Comparison of ENCODE assay signal across 21 cellular contexts in genomic region chr12:1801285-1801975, GRCh38. TPM values are rescaled to one million over a fixed set of nuclear protein-coding genes. Genes with fewer than 3 reads are reported as not detected.
A peak's percentile ranks its signal among the peaks of the same experiment; 100 is the strongest.
DNase-seq lines count a peak whose midpoint lies in the region; TF ChIP-seq lines count a peak whose summit lies in the region.
"Had no signal": no experiment of that assay in that cellular context is flagged by ENCODE, and none has a peak within 500 bp of the region (broad histone marks: within the 10 kb centered on the region; RNA-seq: fewer than 3 reads in every experiment).

No MANE protein-coding gene starts in this region.

- H3K4me2 ChIP-seq in BLaER1 treated with 17β-estradiol and CSF1 and Interleukin-3, amounts not matched to agents 10 nM and 100 nM = peak overlapping the region; percentile 95 to 99 (median 97)
- H3K4me2 ChIP-seq in OCI-LY7 (ENCODE audit: low read length) = no peak overlapping the region

- H3K9me2 ChIP-seq in OCI-LY7 (ENCODE audit: insufficient read depth, low read length) = no peaks in the 10 kb centered on the region

- H3K27me3 ChIP-seq in BLaER1 treated with 17β-estradiol and CSF1 and Interleukin-3, amounts not matched to agents 10 nM and 100 nM = no peaks in the 10 kb centered on the region
- H3K27me3 ChIP-seq in H7 (ENCODE audit: control insufficient read depth, insufficient read depth, low read length) = peaks cover 1% of the 10 kb centered on the region
- H3K27me3 ChIP-seq: SJCRH30 had no signal

- peak overlapping the region; percentile 51 to 94 (median 81); a peak in 21 of 22 replicates for H3K9ac ChIP-seq in BLaER1 treated with 17β-estradiol and CSF1 and Interleukin-3, amounts not matched to agents 10 nM and 100 nM

- H3K4me3 ChIP-seq in BLaER1 treated with 17β-estradiol and CSF1 and Interleukin-3, amounts not matched to agents 10 nM and 100 nM = peak overlapping the region; percentile 28 to 60 (median 52); a peak in 19 of 20 replicates
- no peak overlapping the region for H3K4me3 ChIP-seq in H7 (ENCODE audit: insufficient read depth, low read depth, low read length)
- no peak overlapping the region for H3K4me3 ChIP-seq in coronary artery
- no peak overlapping the region for H3K4me3 ChIP-seq in retinal pigment epithelial cell (ENCODE audit: low read length)
- H3K4me3 ChIP-seq in foreskin fibroblast (ENCODE audit: low read depth in 1 of 2, low read length in 2 of 2) = no peak overlapping the region
- no peak overlapping the region for H3K4me3 ChIP-seq in OCI-LY7 (ENCODE audit: low read depth, low read length, poor library complexity, severe bottlenecking)
- H3K4me3 ChIP-seq: GM12878, SJCRH30, thoracic aorta had no signal

- peaks cover 0 to 64% (median 27%) of the 10 kb centered on the region in 11 experiments; a peak in 16 of 22 replicates for H3K36me3 ChIP-seq in BLaER1 treated with 17β-estradiol and CSF1 and Interleukin-3, amounts not matched to agents 10 nM and 100 nM
- no peaks in the 10 kb centered on the region for H3K36me3 ChIP-seq in H7 (replicated peaks; ENCODE audit: control insufficient read depth, insufficient read depth, low read length)
- H3K36me3 ChIP-seq in OCI-LY7 (ENCODE audit: insufficient read depth, low read length) = no peaks in the 10 kb centered on the region
- H3K36me3 ChIP-seq: SJCRH30, thoracic aorta had no signal

- no peak overlapping the region for H2AFZ ChIP-seq in OCI-LY7 (ENCODE audit: low read length)

- H3K9me3 ChIP-seq in BLaER1 treated with 17β-estradiol and CSF1 and Interleukin-3, amounts not matched to agents 10 nM and 100 nM (replicated peaks in 1 of 11) = no peaks in the 10 kb centered on the region
- H3K9me3 ChIP-seq in OCI-LY7 (ENCODE audit: low read length) = no peaks in the 10 kb centered on the region
- H3K9me3 ChIP-seq: SJCRH30, thoracic aorta had no signal

- BruUV-seq in OCI-LY7 (replicated peaks; lab: Mats Ljungman, UMichigan) = no TSS peak

- peak overlapping the region; percentile 27 to 100 (median 97); a peak in 21 of 22 replicates for H3K27ac ChIP-seq in BLaER1 treated with 17β-estradiol and CSF1 and Interleukin-3, amounts not matched to agents 10 nM and 100 nM
- H3K27ac ChIP-seq in coronary artery (no peak overlapping the region), OCI-LY7 (ENCODE audit: low read depth, low read length, poor library complexity, severe bottlenecking) (no peak overlapping the region)
- H3K27ac ChIP-seq: SJCRH30, thoracic aorta had no signal

- H4K20me1 ChIP-seq in BLaER1 treated with 17β-estradiol and CSF1 and Interleukin-3, amounts not matched to agents 10 nM and 100 nM = no peaks in the 10 kb centered on the region; a peak in 2 of 22 replicates
- no peaks in the 10 kb centered on the region for H4K20me1 ChIP-seq in OCI-LY7 (ENCODE audit: insufficient read depth, low read length)

- peaks cover 88 to 100% (median 100%) of the 10 kb centered on the region in 10 experiments for H3K4me1 ChIP-seq in BLaER1 treated with 17β-estradiol and CSF1 and Interleukin-3, amounts not matched to agents 10 nM and 100 nM
- H3K4me1 ChIP-seq in OCI-LY7 (ENCODE audit: insufficient read depth, low read length, poor library complexity, severe bottlenecking) = peaks cover 12% of the 10 kb centered on the region

- intact Hi-C loops in OCI-LY7 (cut with micrococcal nuclease; ENCODE audit: unreplicated experiment) = no loop called here

- CTCF ChIA-PET in OCI-LY7 (lab: Charles Lee; ENCODE audit: unreplicated experiment) = interaction anchor here (0.6 to 0.9 kb wide), 2 partner anchors 25 to 139 kb away, joined by 8 to 10 read pairs; no protein-coding TSS in a partner anchor

- peak; percentile 27 for DNase-seq in H7
- DNase-seq in coronary artery (ENCODE audit: low spot score) = peak; percentile 53
- DNase-seq in retinal pigment epithelial cell (ENCODE audit: low read depth) = peak; percentile 33
- no peak for DNase-seq in dermis blood vessel endothelial cell
- DNase-seq in foreskin fibroblast = no peak
- DNase-seq in OCI-LY7 (ENCODE audit: low spot score) = no peak
- no peak for DNase-seq in germinal center (ENCODE audit: low spot score)
- DNase-seq: NCI-H2081; NCI-H510A treated with DMSO at 0.1 percent for 48 hours; stimulated activated CD4-positive, alpha-beta T cell treated with anti-CD3 and anti-CD28 coated beads, Interleukin-4, amount 100 ng/mL, for 1 hour; T-helper 9 cell had no signal

- H3K79me2 ChIP-seq in OCI-LY7 (ENCODE audit: insufficient read depth, low read depth, low read length) = no peaks in the 10 kb centered on the region

- no peak for TF ChIP-seq CTCF in coronary artery (IDR thresholded peaks at IDR 0.05)
- no peak for TF ChIP-seq CTCF in retinal pigment epithelial cell (conservative IDR thresholded peaks at IDR 0.05; ENCODE audit: low read depth, low read length)
- no peak for TF ChIP-seq CTCF in foreskin fibroblast (IDR thresholded peaks at IDR 0.05; ENCODE audit: low read depth, low read length)
- no peak for TF ChIP-seq CTCF in OCI-LY7 (conservative IDR thresholded peaks at IDR 0.05; ENCODE audit: low read length)

- POLR2A ChIA-PET in OCI-LY7 (lab: Charles Lee) = no interaction called here

RNA-seq across cellular contexts. Expression of gene LRTM2, which starts 18.9 kb away (rescaled TPM):
- total RNA-seq in H7 (2014; rRNA removed; shearing (Covaris generic)) = 0.42 TPM in 1 of 2 replicates, not detected in the other
- total RNA-seq in dermis blood vessel endothelial cell (not detected in 2 replicates), OCI-LY7 (2022) (not detected in 2 replicates)
- total RNA-seq in OCI-LY7 (2014; rRNA removed; shearing (Covaris generic)) = not detected in 2 replicates
- total RNA-seq: activated CD4-positive, alpha-beta T cell treated with anti-CD3 and anti-CD28 coated beads for 36 hours; Calu3; fibroblast of villous mesenchyme; GM12878; mucosa of gallbladder; osteocyte; SJCRH30; skeletal muscle tissue; thoracic aorta had no signal

Comparison
In these comparisons a context has a peak if more than half of its experiments do, and no peak if none do; other contexts are left out.
1. H3K27ac ChIP-seq: peak in BLaER1 treated with 17β-estradiol and CSF1 and Interleukin-3, amounts not matched to agents 10 nM and 100 nM (11 of 11); none in coronary artery (0 of 2) and OCI-LY7 (single experiment).
2. H3K4me3 ChIP-seq: peak in BLaER1 treated with 17β-estradiol and CSF1 and Interleukin-3, amounts not matched to agents 10 nM and 100 nM (10 of 10); none in H7 (single experiment), coronary artery (single experiment), retinal pigment epithelial cell (single experiment), foreskin fibroblast (0 of 2) and OCI-LY7 (single experiment).
3. DNase-seq: peak in H7 (single experiment), coronary artery (single experiment) and retinal pigment epithelial cell (single experiment); none in dermis blood vessel endothelial cell (single experiment), foreskin fibroblast (0 of 2), OCI-LY7 (single experiment) and germinal center (single experiment).